Comparison of ENCODE assay signal across 19 cellular contexts in genomic region chr5:138444078-138444773, GRCh38. TPM values are rescaled to one million over a fixed set of nuclear protein-coding genes. Genes with fewer than 3 reads are reported as not detected.
DNase-seq lines count a peak whose midpoint lies in the region; ATAC-seq, FAIRE-seq and TF ChIP-seq lines count a peak whose summit lies in the region.
"Had no signal": no experiment of that assay in that cellular context is flagged by ENCODE, and none has a peak within 500 bp of the region (broad histone marks: within the 10 kb centered on the region; RNA-seq: fewer than 3 reads in every experiment).

No MANE protein-coding gene starts in this region.

- no peak overlapping the region for H2AFZ ChIP-seq in astrocyte (ENCODE audit: low read depth, low read length)

- intact Hi-C loops in naive thymus-derived CD4-positive, alpha-beta T cell (cut with micrococcal nuclease), result no loop called here

- no peak overlapping the region for H3K27ac ChIP-seq in astrocyte (ENCODE audit: low read depth, low read length)
- H3K27ac ChIP-seq in naive thymus-derived CD4-positive, alpha-beta T cell (ENCODE audit: low read depth, low read length), result no peak overlapping the region
- H3K27ac ChIP-seq: 22Rv1 had no signal

- TF ChIP-seq CTCF in astrocyte (IDR thresholded peaks at IDR 0.05; ENCODE audit: insufficient read depth, low read depth, low read length), result no peak

- peak overlapping the region; percentile 3 for H3K27ac Mint-ChIP-seq in activated T-cell treated with anti-CD3 and anti-CD28 coated beads, Interleukin-2, amount 50 U/mL, for 24 hours
- no peak overlapping the region for H3K27ac Mint-ChIP-seq in activated T-cell treated with anti-CD3 and anti-CD28 coated beads, Interleukin-2, amount 50 U/mL, for 72 hours
- no peak overlapping the region for H3K27ac Mint-ChIP-seq in astrocyte (ENCODE audit: unreplicated experiment)
- peak overlapping the region in 1 of 9 donors; percentile 13 for H3K27ac Mint-ChIP-seq in naive thymus-derived CD4-positive, alpha-beta T cell
- peak overlapping the region; percentile 5 for H3K27ac Mint-ChIP-seq in stimulated activated effector memory CD8-positive, alpha-beta T cell treated with anti-CD3 and anti-CD28 coated beads, Interleukin-12 subunit alpha, Interleukin-12 subunit beta, amount 100 ng/mL, for 72 hours
- H3K27ac Mint-ChIP-seq: CD14-positive monocyte; CD8-positive, alpha-beta T cell had no signal

- FAIRE-seq in astrocyte (lab: Jason Lieb, UNC), result no peak
- FAIRE-seq: D721Med, G401.6, GM12891, H54 had no signal

- no peak overlapping the region for H3K4me3 Mint-ChIP-seq in activated T-cell treated with anti-CD3 and anti-CD28 coated beads, Interleukin-2, amount 50 U/mL, for 24 hours
- no peak overlapping the region for H3K4me3 Mint-ChIP-seq in activated T-cell treated with anti-CD3 and anti-CD28 coated beads, Interleukin-2, amount 50 U/mL, for 72 hours
- H3K4me3 Mint-ChIP-seq in astrocyte (ENCODE audit: unreplicated experiment), result peak overlapping the region; percentile 40
- H3K4me3 Mint-ChIP-seq in naive thymus-derived CD4-positive, alpha-beta T cell, result no peak overlapping the region
- no peak overlapping the region for H3K4me3 Mint-ChIP-seq in stimulated activated effector memory CD8-positive, alpha-beta T cell treated with anti-CD3 and anti-CD28 coated beads, Interleukin-12 subunit alpha, Interleukin-12 subunit beta, amount 100 ng/mL, for 72 hours
- H3K4me3 Mint-ChIP-seq: CD14-positive monocyte; CD8-positive, alpha-beta T cell had no signal

- no peaks in the 10 kb centered on the region for H4K20me1 ChIP-seq in astrocyte (ENCODE audit: insufficient read depth, low read length)

- POLR2A ChIA-PET in naive thymus-derived CD4-positive, alpha-beta T cell (lab: Charles Lee), result interaction anchor here (0.6 to 1.1 kb wide), 2 partner anchors 13 to 61 kb away, joined by 3 read pairs; no protein-coding TSS in a partner anchor

- no peaks in the 10 kb centered on the region for H3K27me3 ChIP-seq in astrocyte (ENCODE audit: insufficient read depth, low read length)
- H3K27me3 ChIP-seq in naive thymus-derived CD4-positive, alpha-beta T cell (ENCODE audit: control insufficient read depth in 2 of 2, insufficient read depth in 2 of 2, low read length in 2 of 2), result no peaks in the 10 kb centered on the region

- no peaks in the 10 kb centered on the region for H3K9me3 Mint-ChIP-seq in activated T-cell treated with anti-CD3 and anti-CD28 coated beads, Interleukin-2, amount 50 U/mL, for 24 hours
- H3K9me3 Mint-ChIP-seq in activated T-cell treated with anti-CD3 and anti-CD28 coated beads, Interleukin-2, amount 50 U/mL, for 72 hours, result no peaks in the 10 kb centered on the region
- H3K9me3 Mint-ChIP-seq in astrocyte (ENCODE audit: unreplicated experiment), result no peaks in the 10 kb centered on the region
- H3K9me3 Mint-ChIP-seq in naive thymus-derived CD4-positive, alpha-beta T cell, result no peaks in the 10 kb centered on the region
- no peaks in the 10 kb centered on the region for H3K9me3 Mint-ChIP-seq in stimulated activated effector memory CD8-positive, alpha-beta T cell treated with anti-CD3 and anti-CD28 coated beads, Interleukin-12 subunit alpha, Interleukin-12 subunit beta, amount 100 ng/mL, for 72 hours
- H3K9me3 Mint-ChIP-seq: CD8-positive, alpha-beta T cell had no signal

- H3K79me2 ChIP-seq in astrocyte (ENCODE audit: insufficient read depth, low read length), result no peaks in the 10 kb centered on the region

- H3K4me1 Mint-ChIP-seq in activated T-cell treated with anti-CD3 and anti-CD28 coated beads, Interleukin-2, amount 50 U/mL, for 24 hours (ENCODE audit: low read depth), result peaks cover 8% of the 10 kb centered on the region
- H3K4me1 Mint-ChIP-seq in activated T-cell treated with anti-CD3 and anti-CD28 coated beads, Interleukin-2, amount 50 U/mL, for 72 hours (ENCODE audit: low read depth), result peaks cover 5% of the 10 kb centered on the region
- H3K4me1 Mint-ChIP-seq in astrocyte (ENCODE audit: low read depth, unreplicated experiment), result no peaks in the 10 kb centered on the region
- peaks cover 0 to 10% (median 4%) of the 10 kb centered on the region in 7 donors for H3K4me1 Mint-ChIP-seq in naive thymus-derived CD4-positive, alpha-beta T cell
- peaks cover 13% of the 10 kb centered on the region for H3K4me1 Mint-ChIP-seq in stimulated activated effector memory CD8-positive, alpha-beta T cell treated with anti-CD3 and anti-CD28 coated beads, Interleukin-12 subunit alpha, Interleukin-12 subunit beta, amount 100 ng/mL, for 72 hours

- CTCF ChIA-PET in naive thymus-derived CD4-positive, alpha-beta T cell (lab: Charles Lee), result interaction anchor here (1.4 kb wide), 1 partner anchor 59 kb away, joined by 5 read pairs; no protein-coding TSS in a partner anchor

- no peak overlapping the region for H3K4me2 ChIP-seq in astrocyte (ENCODE audit: low read length)

- no peak overlapping the region for H3K9ac ChIP-seq in astrocyte (ENCODE audit: low read length)

- H3K4me3 ChIP-seq in astrocyte (ENCODE audit: insufficient read depth, low read depth, low read length), result no peak overlapping the region
- no peak overlapping the region for H3K4me3 ChIP-seq in naive thymus-derived CD4-positive, alpha-beta T cell (ENCODE audit: low read length)

- ATAC-seq in activated T-cell treated with anti-CD3 and anti-CD28 coated beads, Interleukin-2, amount 50 U/mL, for 72 hours (replicated peaks in 1 of 2), result no peak
- ATAC-seq in naive thymus-derived CD4-positive, alpha-beta T cell, result peak; percentile 9
- ATAC-seq in stimulated activated effector memory CD8-positive, alpha-beta T cell treated with anti-CD3 and anti-CD28 coated beads, Interleukin-12 subunit alpha, Interleukin-12 subunit beta, amount 100 ng/mL, for 72 hours, result no peak
- ATAC-seq in GM19452 (IDR thresholded peaks at IDR 0.05; ENCODE audit: unreplicated experiment), result no peak
- no peak for ATAC-seq in GM21360 (IDR thresholded peaks at IDR 0.05; ENCODE audit: unreplicated experiment)
- ATAC-seq: CD8-positive, alpha-beta T cell had no signal

- H3K36me3 Mint-ChIP-seq in activated T-cell treated with anti-CD3 and anti-CD28 coated beads, Interleukin-2, amount 50 U/mL, for 24 hours (ENCODE audit: low read depth), result no peaks in the 10 kb centered on the region
- no peaks in the 10 kb centered on the region for H3K36me3 Mint-ChIP-seq in activated T-cell treated with anti-CD3 and anti-CD28 coated beads, Interleukin-2, amount 50 U/mL, for 72 hours (ENCODE audit: insufficient read depth in 2 of 2)
- H3K36me3 Mint-ChIP-seq in astrocyte (ENCODE audit: low read depth, unreplicated experiment), result peaks cover 5% of the 10 kb centered on the region
- no peaks in the 10 kb centered on the region for H3K36me3 Mint-ChIP-seq in naive thymus-derived CD4-positive, alpha-beta T cell
- no peaks in the 10 kb centered on the region for H3K36me3 Mint-ChIP-seq in stimulated activated effector memory CD8-positive, alpha-beta T cell treated with anti-CD3 and anti-CD28 coated beads, Interleukin-12 subunit alpha, Interleukin-12 subunit beta, amount 100 ng/mL, for 72 hours
- H3K36me3 Mint-ChIP-seq: CD8-positive, alpha-beta T cell had no signal

- H3K36me3 ChIP-seq in astrocyte (ENCODE audit: insufficient read depth, low read length), result no peaks in the 10 kb centered on the region
- H3K36me3 ChIP-seq in naive thymus-derived CD4-positive, alpha-beta T cell (ENCODE audit: control insufficient read depth in 2 of 3, insufficient read depth in 3 of 3, low read length in 3 of 3), result no peaks in the 10 kb centered on the region

- peaks cover 12% of the 10 kb centered on the region for H3K4me1 ChIP-seq in astrocyte (ENCODE audit: insufficient read depth, low read length)
- H3K4me1 ChIP-seq in naive thymus-derived CD4-positive, alpha-beta T cell (ENCODE audit: control insufficient read depth in 2 of 2, insufficient read depth in 2 of 2, low read length in 2 of 2), result peaks cover 0 to 4% of the 10 kb centered on the region in 2 donors

- H3K9me3 ChIP-seq in astrocyte (ENCODE audit: insufficient read depth, low read depth, low read length), result no peaks in the 10 kb centered on the region
- H3K9me3 ChIP-seq in naive thymus-derived CD4-positive, alpha-beta T cell (ENCODE audit: control insufficient read depth in 2 of 3, low read length in 3 of 3), result no peaks in the 10 kb centered on the region

- DNase-seq in activated T-cell treated with anti-CD3 and anti-CD28 coated beads, Interleukin-2, amount 50 U/mL, for 24 hours, result no peak
- no peak for DNase-seq in activated T-cell treated with anti-CD3 and anti-CD28 coated beads, Interleukin-2, amount 50 U/mL, for 72 hours
- DNase-seq in astrocyte (ENCODE audit: low read depth) (no peak), NCI-H345 (lab: John Stamatoyannopoulos, UW) (no peak)
- DNase-seq in naive thymus-derived CD4-positive, alpha-beta T cell, result no peak
- DNase-seq in stimulated activated effector memory CD8-positive, alpha-beta T cell treated with anti-CD3 and anti-CD28 coated beads, Interleukin-12 subunit alpha, Interleukin-12 subunit beta, amount 100 ng/mL, for 72 hours (ENCODE audit: low spot score in 2 of 2), result no peak
- DNase-seq: CD8-positive, alpha-beta T cell; COR-L47; DMS153; DMS79 treated with DMSO at 0.1 percent for 48 hours; EL had no signal

- H3K27me3 Mint-ChIP-seq in activated T-cell treated with anti-CD3 and anti-CD28 coated beads, Interleukin-2, amount 50 U/mL, for 24 hours, result peaks cover 4% of the 10 kb centered on the region
- H3K27me3 Mint-ChIP-seq in activated T-cell treated with anti-CD3 and anti-CD28 coated beads, Interleukin-2, amount 50 U/mL, for 72 hours (ENCODE audit: low read depth), result no peaks in the 10 kb centered on the region
- peaks cover 17% of the 10 kb centered on the region for H3K27me3 Mint-ChIP-seq in astrocyte (ENCODE audit: low read depth, unreplicated experiment)
- H3K27me3 Mint-ChIP-seq in naive thymus-derived CD4-positive, alpha-beta T cell, result peaks cover 0 to 8% (median 5%) of the 10 kb centered on the region in 5 donors

RNA-seq across cellular contexts. Expression of gene REEP2, which starts 5.4 kb away (rescaled TPM):
- total RNA-seq in activated T-cell treated with anti-CD3 and anti-CD28 coated beads, Interleukin-2, amount 50 U/mL, for 72 hours, result 10 to 100 TPM in 1 of 2 donors, 1 to 10 TPM in 1; 6.6 to 11.5 TPM
- total RNA-seq in astrocyte, result 16.0 and 17.2 TPM in 2 replicates
- total RNA-seq in naive thymus-derived CD4-positive, alpha-beta T cell, result 1 to 10 TPM in 1 of 5 experiments, under 1 TPM in 1, not detected in 3; 0.94 to 1.2 TPM
- not detected for polyA plus RNA-seq in naive thymus-derived CD4-positive, alpha-beta T cell
- polyA plus RNA-seq: CD14-positive monocyte had no signal

RNA-seq across cellular contexts. Expression of gene EGR1, which starts 21.1 kb away (rescaled TPM):
- total RNA-seq in activated T-cell treated with anti-CD3 and anti-CD28 coated beads, Interleukin-2, amount 50 U/mL, for 72 hours, result 100 to 1,000 TPM in 1 of 2 donors, 10 to 100 TPM in 1; 94.3 to 105 TPM
- 24.4 and 31.5 TPM in 2 replicates for total RNA-seq in astrocyte
- total RNA-seq in naive thymus-derived CD4-positive, alpha-beta T cell, result 10 to 100 TPM in 3 of 5 experiments, under 1 TPM in 2; 0.57 to 68.6 (median 12.8) TPM
- polyA plus RNA-seq in naive thymus-derived CD4-positive, alpha-beta T cell, result under 1 TPM in 1 of 2 donors, not detected in 1; 0.14 TPM

Comparison
In these comparisons a context has a peak if more than half of its experiments do, and no peak if none do; other contexts are left out.
1. H3K27ac Mint-ChIP-seq: peak in activated T-cell treated with anti-CD3 and anti-CD28 coated beads, Interleukin-2, amount 50 U/mL, for 24 hours (single experiment) and stimulated activated effector memory CD8-positive, alpha-beta T cell treated with anti-CD3 and anti-CD28 coated beads, Interleukin-12 subunit alpha, Interleukin-12 subunit beta, amount 100 ng/mL, for 72 hours (single experiment); none in activated T-cell treated with anti-CD3 and anti-CD28 coated beads, Interleukin-2, amount 50 U/mL, for 72 hours (single experiment) and astrocyte (single experiment).